ENCODE assay signal across 13 cellular contexts in the genomic region with DNA sequence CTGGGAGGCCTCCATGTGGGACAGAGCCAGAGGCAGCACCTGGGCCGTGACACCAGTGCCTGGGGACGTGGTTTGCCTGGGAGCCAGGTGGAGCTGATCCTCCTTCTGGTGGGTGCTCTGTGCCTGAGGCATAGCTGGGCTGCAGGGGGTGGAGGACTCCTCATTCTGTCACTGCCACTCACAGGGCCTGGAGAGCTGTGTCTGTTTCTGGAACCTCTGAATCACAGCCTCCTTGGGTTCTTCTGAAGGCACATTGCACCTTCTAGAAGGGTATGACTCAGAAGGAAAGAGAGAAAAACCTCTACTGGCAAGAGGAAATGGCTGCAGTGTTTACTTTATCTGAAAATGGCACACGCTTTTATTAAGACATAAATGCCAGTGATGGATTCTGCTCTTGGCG.
DNase-seq lines count a peak whose midpoint lies in the region; ATAC-seq, FAIRE-seq and TF ChIP-seq lines count a peak whose summit lies in the region.
"Had no signal": no experiment of that assay in that cellular context is flagged by ENCODE, and none has a peak within 500 bp of the region (broad histone marks: within the 10 kb centered on the region; RNA-seq: fewer than 3 reads in every experiment).

No MANE protein-coding gene starts in this region.

- peaks cover 38% of the 10 kb centered on the region for H3K27me3 ChIP-seq in PC-3 (ENCODE audit: low read length)

- H3K9ac ChIP-seq in PC-3 (ENCODE audit: low read length): no peak overlapping the region

- H3K9me3 Mint-ChIP-seq in immature natural killer cell: peaks cover 0 to 8% (median 6%) of the 10 kb centered on the region in 6 donors

- 0 out of 2 replicates have a peak, but pooled peaks cover 5% of the 10 kb centered on the region for H3K9me3 ChIP-seq in PC-3 (ENCODE audit: low read length)

- H3K4me3 ChIP-seq in PC-3 (ENCODE audit: low read length): no peak overlapping the region
- H3K4me3 ChIP-seq: tibial artery had no signal

- H3F3A ChIP-seq in PC-3 (ENCODE audit: low read length, unreplicated experiment): no peaks in the 10 kb centered on the region

- H3K27ac Mint-ChIP-seq in immature natural killer cell: peak overlapping the region; percentile 94 to 99 (median 98)
- H3K27ac Mint-ChIP-seq: activated B cell treated with CpG ODN at 0.5 μM for 24 hours had no signal

- H3K36me3 Mint-ChIP-seq in immature natural killer cell: peaks cover 13 to 18% (median 13%) of the 10 kb centered on the region in 3 donors

- BruUV-seq in PC-3 (replicated peaks; lab: Mats Ljungman, UMichigan): no TSS peak

- H3K4me1 ChIP-seq in PC-3 (ENCODE audit: insufficient read depth, low read length): no peaks in the 10 kb centered on the region; the same call in 1 of the 2 replicates
- H3K4me1 ChIP-seq: tibial artery had no signal

- peak overlapping the region; percentile 83 to 94 (median 89) for H3K4me3 Mint-ChIP-seq in immature natural killer cell
- H3K4me3 Mint-ChIP-seq: activated B cell treated with CpG ODN at 0.5 μM for 24 hours had no signal

- H2AFZ ChIP-seq in PC-3 (ENCODE audit: low read length): 0 out of 2 replicates have a peak overlapping the region, but pooled peaks have one; percentile 43

- peaks cover 67 to 80% of the 10 kb centered on the region in 2 donors for H3K4me1 Mint-ChIP-seq in immature natural killer cell

- no peaks in the 10 kb centered on the region for H4K20me1 ChIP-seq in PC-3 (ENCODE audit: low read length)

- no peak overlapping the region for H3K4me2 ChIP-seq in PC-3 (ENCODE audit: low read length)

- intact Hi-C loops in PC-3 (cut with micrococcal nuclease) (no loop called here), sciatic nerve (cut with DNase I) (no loop called here)

- no peaks in the 10 kb centered on the region for H3K9me2 ChIP-seq in PC-3 (replicated peaks; ENCODE audit: low read length)

- CTCF ChIA-PET in PC-3 (lab: Charles Lee): no interaction called here

- peak; percentile 35; the same call in 1 of the 2 replicates for ATAC-seq in PC-3
- ATAC-seq in GM21526 (IDR thresholded peaks at IDR 0.05; ENCODE audit: low FRiP score, unreplicated experiment): no peak
- no peak for ATAC-seq in GM21737 (IDR thresholded peaks at IDR 0.05; ENCODE audit: unreplicated experiment)
- ATAC-seq in sciatic nerve: no peak

- no peak for FAIRE-seq in RCC 7860 (lab: Jason Lieb, UNC)

- peaks cover 0 to 12% (median 1%) of the 10 kb centered on the region in 3 donors for H3K27me3 Mint-ChIP-seq in immature natural killer cell (ENCODE audit: low read depth in 3 of 3)

- TF ChIP-seq CTCF in PC-3 (conservative IDR thresholded peaks at IDR 0.05; ENCODE audit: low read depth, low read length): no peak

- POLR2A ChIA-PET in PC-3 (lab: Charles Lee; ENCODE audit: unreplicated experiment): no interaction called here

- no peaks in the 10 kb centered on the region for H3K79me2 ChIP-seq in PC-3 (ENCODE audit: low read length)

- no peaks in the 10 kb centered on the region for H3K36me3 ChIP-seq in PC-3 (ENCODE audit: low read depth, low read length)
- H3K36me3 ChIP-seq: tibial artery had no signal

- DNase-seq in PC-3: peak; percentile 16
- peak; percentile 63 for DNase-seq in activated T-cell treated with anti-CD3 and anti-CD28 coated beads for 48 hours (ENCODE audit: low read depth)
- DNase-seq in immature natural killer cell: peak; percentile 61 to 68 (median 63)
- DNase-seq in stimulated activated CD8-positive, alpha-beta memory T cell treated with anti-CD3 and anti-CD28 coated beads, Interleukin-4, amount 100 ng/mL, for 1 hour (ENCODE audit: low read depth in 2 of 2, low spot score in 1 of 2): peak; percentile 17 to 47
- DNase-seq in RCC 7860 (ENCODE audit: low spot score): no peak
- no peak for DNase-seq in sciatic nerve (ENCODE audit: low spot score)
- DNase-seq: activated B cell treated with CpG ODN at 0.5 μM for 24 hours, DMS79, NCI-H446 treated with DMSO at 0.1 percent for 48 hours, tibial artery had no signal

- no peak overlapping the region for H3K27ac ChIP-seq in PC-3 (ENCODE audit: low read length)
- H3K27ac ChIP-seq: HL-60, tibial artery had no signal

Comparison
In these comparisons a context has a peak if more than half of its experiments do, and no peak if none do; other contexts are left out.
1. DNase-seq: peak in PC-3 (single experiment), activated T-cell treated with anti-CD3 and anti-CD28 coated beads for 48 hours (single experiment), immature natural killer cell (3 of 3) and stimulated activated CD8-positive, alpha-beta memory T cell treated with anti-CD3 and anti-CD28 coated beads, Interleukin-4, amount 100 ng/mL, for 1 hour (2 of 2); none in RCC 7860 (single experiment) and sciatic nerve (single experiment).